Comparison of ENCODE assay signal across 9 cellular contexts in genomic region chr1:39671433-39671792, GRCh38. TPM values are rescaled to one million over a fixed set of nuclear protein-coding genes. Genes with fewer than 3 reads are reported as not detected.
DNase-seq lines count a peak whose midpoint lies in the region; ATAC-seq, FAIRE-seq and TF ChIP-seq lines count a peak whose summit lies in the region.
"Had no signal": no experiment of that assay in that cellular context is flagged by ENCODE, and none has a peak within 500 bp of the region (broad histone marks: within the 10 kb centered on the region; RNA-seq: fewer than 3 reads in every experiment).

No MANE protein-coding gene starts in this region.

- no peak overlapping the region for H3K9ac ChIP-seq in rectal smooth muscle tissue (ENCODE audit: low read length)

- TF ChIP-seq CTCF in GM06990 (IDR thresholded peaks at IDR 0.05; ENCODE audit: insufficient read depth, low read length, poor library complexity, severe bottlenecking), result no peak
- no peak for TF ChIP-seq CTCF in cardiac muscle cell (IDR thresholded peaks at IDR 0.05; ENCODE audit: low read depth, low read length)
- no peak for TF ChIP-seq CTCF in GM10248 (IDR thresholded peaks at IDR 0.05; ENCODE audit: control extremely low read depth, extremely low read depth, low read depth, missing control alignments)

- H3K36me3 ChIP-seq in GM06990 (ENCODE audit: control insufficient read depth, insufficient read depth, low read length), result no peaks in the 10 kb centered on the region
- H3K36me3 ChIP-seq in cardiac muscle cell, result no peaks in the 10 kb centered on the region
- H3K36me3 ChIP-seq in rectal smooth muscle tissue (ENCODE audit: control insufficient read depth, insufficient read depth, low read length), result no peaks in the 10 kb centered on the region
- H3K36me3 ChIP-seq: neutrophil had no signal

- TF ChIP-seq POLR2A in H54 (IDR thresholded peaks at IDR 0.05; ENCODE audit: low read depth, low read length), result no peak

- H3K9me3 ChIP-seq in T-helper 17 cell (ENCODE audit: control insufficient read depth, low read length, poor library complexity, severe bottlenecking) (no peaks in the 10 kb centered on the region), cardiac muscle cell (ENCODE audit: low read depth) (no peaks in the 10 kb centered on the region)

- H3K27me3 Mint-ChIP-seq in T-helper 17 cell, result peaks cover 40% of the 10 kb centered on the region

- H3K27me3 ChIP-seq in GM06990 (replicated peaks; ENCODE audit: control insufficient read depth, insufficient read depth, low read length) (no peaks in the 10 kb centered on the region; the same call in 1 of the 2 replicates), cardiac muscle cell (peaks cover 94% of the 10 kb centered on the region), rectal smooth muscle tissue (ENCODE audit: control insufficient read depth, insufficient read depth, low read length) (peaks cover 15% of the 10 kb centered on the region)

- POLR2A ChIA-PET in GM10248 (lab: Yijun Ruan, JAX), result no interaction called here

- no peak overlapping the region for H3K27ac Mint-ChIP-seq in T-helper 17 cell

- peak; percentile 22 for ATAC-seq in T-helper 17 cell
- no peak for ATAC-seq in HG02571 (IDR thresholded peaks at IDR 0.05; ENCODE audit: unreplicated experiment)

- no peak for FAIRE-seq in H54 (lab: Jason Lieb, UNC)

- H3K4me1 ChIP-seq in cardiac muscle cell (ENCODE audit: low read depth) (no peaks in the 10 kb centered on the region), rectal smooth muscle tissue (ENCODE audit: control insufficient read depth, insufficient read depth, low read length) (peaks cover 4% of the 10 kb centered on the region)

- H3K4me3 ChIP-seq in GM06990 (replicated peaks; ENCODE audit: low read depth, low read length) (peak overlapping the region; percentile 61), cardiac muscle cell (peak overlapping the region; percentile 37), rectal smooth muscle tissue (ENCODE audit: low read length) (peak overlapping the region; percentile 61)

- CTCF ChIA-PET in GM10248 (lab: Yijun Ruan, JAX), result interaction anchor here (0.8 to 13.8 kb wide), 15 partner anchors 10 to 573 kb away, joined by 3 to 276 read pairs (median 7); no protein-coding TSS in a partner anchor

- H3K4me1 Mint-ChIP-seq in T-helper 17 cell, result peaks cover 7% of the 10 kb centered on the region

- DNase-seq in GM06990 (ENCODE audit: extremely low read depth, insufficient read length), result no peak
- DNase-seq in T-helper 17 cell, result no peak
- DNase-seq in cardiac muscle cell (ENCODE audit: low read depth in 1 of 2, low spot score in 1 of 2), result peak in 1 of 2 donors; percentile 54
- no peak for DNase-seq in H54 (ENCODE audit: insufficient read length, low spot score)
- DNase-seq in MV-4-11 (lab: John Stamatoyannopoulos, UW), result no peak
- no peak for DNase-seq in GM10248 (ENCODE audit: extremely low spot score)

- H3K36me3 Mint-ChIP-seq in T-helper 17 cell (ENCODE audit: low read depth), result peaks cover 5% of the 10 kb centered on the region

- no peak overlapping the region for H3K27ac ChIP-seq in cardiac muscle cell
- no peak overlapping the region for H3K27ac ChIP-seq in rectal smooth muscle tissue (ENCODE audit: low read depth, low read length)
- H3K27ac ChIP-seq: neutrophil had no signal

- peak overlapping the region; percentile 82 for H3K4me3 Mint-ChIP-seq in T-helper 17 cell

RNA-seq across cellular contexts. Expression of gene NT5C1A, which starts 0.5 kb away (rescaled TPM):
- total RNA-seq in T-helper 17 cell, result under 1 TPM; 0.31 to 0.70 TPM
- 1.8 TPM in 1 of 2 replicates, not detected in the other for total RNA-seq in cardiac muscle cell
- 0.16 TPM in 1 of 2 replicates, not detected in the other for polyA plus RNA-seq in cardiac muscle cell

RNA-seq across cellular contexts. Expression of gene HPCAL4, which starts 19.8 kb away (rescaled TPM):
- total RNA-seq in T-helper 17 cell (10 to 100 TPM; 23.4 to 30.3 TPM), cardiac muscle cell (0.04 and 0.09 TPM in 2 replicates)
- 0.06 TPM in 1 of 2 replicates, not detected in the other for polyA plus RNA-seq in cardiac muscle cell

RNA-seq across cellular contexts. Expression of gene HEYL, which starts 32.0 kb away (rescaled TPM):
- total RNA-seq in T-helper 17 cell, result under 1 TPM; 0.10 TPM
- total RNA-seq in cardiac muscle cell, result 0.71 and 0.88 TPM in 2 replicates
- 1.0 TPM in 2 replicates for polyA plus RNA-seq in cardiac muscle cell

Comparison
In these comparisons a context has a peak if more than half of its experiments do, and no peak if none do; other contexts are left out.
1. RNA of gene HPCAL4, which starts 19.8 kb away (total RNA-seq): 23.4 to 30.3 TPM in T-helper 17 cell; 0.04 to 0.09 TPM in cardiac muscle cell; every median in the first group is over 10 times any median in the second.
2. Peak in every context shown above with its lines, with median percentiles within 50 percentile points of each other: H3K4me3 ChIP-seq.